ENCODE assay signal across 1 cellular context in genomic region chr15:72230197-72231065, GRCh38.
TF ChIP-seq lines count a peak whose summit lies in the region.

No MANE protein-coding gene starts in this region.

TF ChIP-seq in HEK293, 187 proteins besides CTCF, POLR2A, EP300 and RAD21 (continued from another document):
- TF ChIP-seq PATZ1 (tag by site-specific recombination; IDR thresholded peaks at IDR 0.05) (peak; percentile 100), ZSCAN4 (tag by site-specific recombination; IDR thresholded peaks at IDR 0.05) (peak; percentile 21; the same call in 1 of the 2 replicates)
